8 cellular contexts compared by ENCODE assay signal in the genomic region with DNA sequence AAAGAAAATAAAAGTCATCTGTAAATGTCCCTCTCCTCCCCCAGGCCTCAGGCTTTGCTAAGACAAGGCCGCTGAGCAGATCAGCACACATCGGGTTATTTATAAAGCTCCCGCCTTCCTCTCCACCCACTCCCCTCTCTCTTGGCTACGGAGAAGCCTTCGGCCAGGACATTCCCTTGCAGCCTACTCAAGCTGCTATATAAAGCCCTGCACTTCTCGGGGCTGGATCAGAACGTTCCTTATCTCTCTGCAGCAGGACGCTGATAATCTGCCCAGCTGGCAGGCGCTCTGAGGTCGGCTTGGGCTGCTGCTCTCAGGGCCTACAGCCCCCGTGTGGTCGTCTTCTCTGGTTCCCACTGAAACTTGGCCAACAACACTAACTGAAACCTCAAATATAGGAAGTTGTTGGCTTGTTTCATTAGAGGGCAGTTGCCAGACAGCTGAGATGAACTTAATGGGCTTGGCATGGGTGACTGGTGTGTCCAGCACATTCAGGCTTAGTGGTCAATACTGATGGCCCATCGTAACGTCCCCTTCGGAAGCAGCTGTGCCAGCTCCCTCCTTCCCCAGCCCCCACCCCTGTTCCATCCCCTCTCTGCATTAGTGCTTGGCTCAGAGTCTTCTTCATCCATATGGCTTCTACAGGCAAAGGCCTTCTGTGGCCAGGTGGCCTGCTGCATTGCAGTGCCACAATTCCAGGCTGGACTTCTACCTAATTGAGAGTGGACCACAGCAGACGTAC.
DNase-seq lines count a peak whose midpoint lies in the region; ATAC-seq, FAIRE-seq and TF ChIP-seq lines count a peak whose summit lies in the region.

No MANE protein-coding gene starts in this region.

- peak; percentile 79 for ATAC-seq in HG03521 (IDR thresholded peaks at IDR 0.05; ENCODE audit: unreplicated experiment)

- peak in 1 of 2 donors; percentile 79 for TF ChIP-seq POLR2A in adrenal gland (IDR thresholded peaks at IDR 0.05)

- H3K9me3 ChIP-seq in adrenal gland (replicated peaks in 1 of 3) (no peaks in the 10 kb centered on the region), small intestine (ENCODE audit: control insufficient read depth, low read depth) (no peaks in the 10 kb centered on the region)

- H3K4me3 ChIP-seq in adrenal gland (no peak overlapping the region), small intestine (ENCODE audit: low read depth in 1 of 2, low read length in 2 of 2) (no peak overlapping the region)

- intact Hi-C loops in adrenal gland (cut with DNase I): no loop called here

- H3K36me3 ChIP-seq in adrenal gland (replicated peaks in 1 of 2) (no peaks in the 10 kb centered on the region), small intestine (ENCODE audit: control insufficient read depth in 2 of 2, insufficient read depth in 2 of 2, low read length in 2 of 2) (no peaks in the 10 kb centered on the region)

- H3K4me1 ChIP-seq in adrenal gland (replicated peaks in 1 of 2) (peaks cover 11 to 27% of the 10 kb centered on the region in 2 donors), small intestine (ENCODE audit: control insufficient read depth in 2 of 2, insufficient read depth in 1 of 2, low read depth in 1 of 2, low read length in 1 of 2) (peaks cover 25 to 28% of the 10 kb centered on the region in 2 donors)

- H3K27ac ChIP-seq in adrenal gland: peak overlapping the region in 4 of 5 donors; percentile 47 to 71 (median 62)
- H3K27ac ChIP-seq in small intestine (ENCODE audit: low read depth in 1 of 2, low read length in 1 of 2): peak overlapping the region; percentile 77 to 85

- WGBS in adrenal gland, 4 donors: 9 to 14% (median 9%) methylated on average over 15 to 16 of the region's 16 CpGs
- WGBS in small intestine, 3 donors: 11 to 20% (median 18%) methylated on average over 16 of the region's 16 CpGs

- H3K27me3 ChIP-seq in adrenal gland: no peaks in the 10 kb centered on the region
- no peaks in the 10 kb centered on the region for H3K27me3 ChIP-seq in small intestine (ENCODE audit: control insufficient read depth in 2 of 2, insufficient read depth in 2 of 2, low read length in 2 of 2)

- DNase-seq in D341Med (ENCODE audit: low spot score) (peak; percentile 78), GM20000 (ENCODE audit: low spot score) (peak; percentile 65), adrenal gland (peak; percentile 56 to 94 (median 87)), hepatic stellate cell (ENCODE audit: low spot score) (peak; percentile 63), small intestine (peak; percentile 76), T-helper 9 cell (no peak)
- no peak for DNase-seq in stimulated activated CD4-positive, alpha-beta T cell treated with anti-CD3 and anti-CD28 coated beads, Interleukin-4, amount 100 ng/mL, for 4 hours

- no peak for FAIRE-seq in small intestine (lab: Jason Lieb, UNC)

- TF ChIP-seq CTCF in GM20000 (IDR thresholded peaks at IDR 0.05; ENCODE audit: extremely low read depth, missing control alignments): no peak
- peak in 5 of 6 experiments; percentile 31 to 51 (median 43) for TF ChIP-seq CTCF in adrenal gland (IDR thresholded peaks at IDR 0.05)

Comparison
In these comparisons a context has a peak if more than half of its experiments do, and no peak if none do; other contexts are left out.
1. DNase-seq: peak in D341Med (single experiment), GM20000 (single experiment), adrenal gland (7 of 7), hepatic stellate cell (single experiment) and small intestine (single experiment); none in stimulated activated CD4-positive, alpha-beta T cell treated with anti-CD3 and anti-CD28 coated beads, Interleukin-4, amount 100 ng/mL, for 4 hours (0 of 2) and T-helper 9 cell (single experiment).